23 cellular contexts compared by ENCODE assay signal in genomic region chr15:45540531-45540930, GRCh38.
"Had no signal": no experiment of that assay in that cellular context is flagged by ENCODE, and none has a peak within 500 bp of the region (broad histone marks: within the 10 kb centered on the region; RNA-seq: fewer than 3 reads in every experiment).

No MANE protein-coding gene starts in this region.

- H3K27ac ChIP-seq: colonic mucosa, coronary artery, dorsolateral prefrontal cortex, epithelial cell of prostate, esophagus muscularis mucosa, esophagus squamous epithelium, foreskin keratinocyte, gastrocnemius medialis, gastroesophageal sphincter, heart left ventricle, heart right ventricle had no signal

- H3K4me3 Mint-ChIP-seq: effector memory CD8-positive, alpha-beta T cell had no signal

- H3K4me1 ChIP-seq: colonic mucosa, esophagus squamous epithelium, foreskin keratinocyte, gastrocnemius medialis, heart left ventricle, heart right ventricle had no signal

- H3K27me3 Mint-ChIP-seq: effector memory CD8-positive, alpha-beta T cell had no signal

- H3K9me3 ChIP-seq: colonic mucosa, esophagus muscularis mucosa, esophagus squamous epithelium, gastrocnemius medialis, gastroesophageal sphincter, heart left ventricle, heart right ventricle had no signal

- H3K4me3 ChIP-seq: colonic mucosa, coronary artery, dorsolateral prefrontal cortex, esophagus muscularis mucosa, esophagus squamous epithelium, gastrocnemius medialis, gastroesophageal sphincter, heart left ventricle, heart right ventricle had no signal

- DNase-seq: colonic mucosa; cortex of kidney; dermis blood vessel endothelial cell; dorsolateral prefrontal cortex; effector CD4-positive, alpha-beta T cell; effector CD8-positive, alpha-beta T cell; effector memory CD4-positive, alpha-beta T cell; effector memory CD8-positive, alpha-beta T cell; erythroblast; esophagus squamous epithelium; foreskin fibroblast; foreskin keratinocyte; foreskin melanocyte; gastrocnemius medialis; glutamatergic neuron; head of caudate nucleus; heart left ventricle; heart right ventricle had no signal

- H3K9me3 Mint-ChIP-seq: effector memory CD8-positive, alpha-beta T cell had no signal

- ATAC-seq: effector memory CD8-positive, alpha-beta T cell; esophagus mucosa; gastrocnemius medialis; gastroesophageal sphincter; heart left ventricle; heart right ventricle had no signal

- H3K27me3 ChIP-seq: colonic mucosa, dorsolateral prefrontal cortex, esophagus muscularis mucosa, esophagus squamous epithelium, foreskin keratinocyte, gastrocnemius medialis, gastroesophageal sphincter, heart right ventricle had no signal

- H3K27ac Mint-ChIP-seq: effector memory CD8-positive, alpha-beta T cell had no signal

- H3K36me3 ChIP-seq: colonic mucosa, esophagus muscularis mucosa, esophagus squamous epithelium, gastrocnemius medialis, gastroesophageal sphincter, heart left ventricle, heart right ventricle had no signal
